Comparison of ENCODE assay signal across 8 cellular contexts in the genomic region with DNA sequence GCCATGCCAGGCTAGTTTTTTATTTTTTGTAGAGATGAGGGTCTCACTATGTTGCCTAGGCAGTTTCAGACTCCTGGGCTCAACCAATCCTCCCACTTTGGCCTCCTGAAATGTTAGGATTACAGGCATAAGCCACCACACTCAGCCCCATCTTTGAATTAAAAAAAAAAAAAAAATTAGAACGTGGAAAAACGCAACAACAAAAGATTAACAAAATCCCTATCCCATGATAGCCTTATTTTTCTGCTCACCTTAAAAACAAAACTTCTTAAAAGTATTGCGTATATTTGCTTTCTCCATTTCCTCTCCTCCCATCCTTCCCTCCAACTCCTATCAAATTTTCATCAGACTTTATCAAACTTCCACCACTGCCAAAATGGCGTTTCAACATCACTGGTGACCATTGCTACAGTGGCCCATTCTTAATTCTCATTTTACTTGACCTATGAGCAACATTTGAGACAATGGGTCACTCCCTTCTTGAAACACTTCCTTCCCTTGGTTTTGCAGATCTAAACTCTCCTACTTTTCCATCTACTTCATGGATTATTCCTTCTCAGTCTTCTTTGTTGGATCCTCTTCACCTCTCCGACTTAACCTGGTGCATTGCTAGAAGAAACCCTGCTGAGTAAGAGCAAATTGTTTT. TPM values are rescaled to one million over a fixed set of nuclear protein-coding genes. Genes with fewer than 3 reads are reported as not detected.
DNase-seq lines count a peak whose midpoint lies in the region; ATAC-seq and TF ChIP-seq lines count a peak whose summit lies in the region.

No MANE protein-coding gene starts in this region.

- POLR2A ChIA-PET in T-cell (lab: Charles Lee) = interaction anchor here in 1 of 2 donors (0.7 kb wide), 1 partner anchor 80 kb away, joined by 3 read pairs; no protein-coding TSS in a partner anchor

- H4K20me1 ChIP-seq in GM23338 (replicated peaks; ENCODE audit: insufficient read depth) = no peaks in the 10 kb centered on the region

- no peaks in the 10 kb centered on the region; the same call in 1 of the 2 replicates for H3K79me2 ChIP-seq in GM23338 (replicated peaks; ENCODE audit: insufficient read depth)

- H2AFZ ChIP-seq in GM23338 = peak overlapping the region; percentile 2; the same call in 1 of the 2 replicates

- peak overlapping the region; percentile 78 for H3K4me2 ChIP-seq in GM23338

- TF ChIP-seq CTCF in GM23338 (conservative IDR thresholded peaks at IDR 0.05; ENCODE audit: low read depth in 2 of 2) = no peak
- TF ChIP-seq CTCF in foreskin fibroblast (IDR thresholded peaks at IDR 0.05; ENCODE audit: low read depth, low read length) = no peak
- TF ChIP-seq CTCF in prostate gland (IDR thresholded peaks at IDR 0.05) = no peak

- H3K27me3 ChIP-seq in CD4-positive, CD25-positive, alpha-beta regulatory T cell (ENCODE audit: control insufficient read depth, insufficient read depth, low read length) = no peaks in the 10 kb centered on the region
- H3K27me3 ChIP-seq in GM23338 (ENCODE audit: insufficient read depth) (no peaks in the 10 kb centered on the region), prostate gland (replicated peaks; ENCODE audit: insufficient read depth) (no peaks in the 10 kb centered on the region)

- H3K27ac ChIP-seq in CD4-positive, CD25-positive, alpha-beta regulatory T cell (ENCODE audit: insufficient read depth, low read length, poor library complexity, severe bottlenecking) = peak overlapping the region; percentile 70
- H3K27ac ChIP-seq in GM23338 (ENCODE audit: low read depth) (peak overlapping the region; percentile 92), prostate gland (peak overlapping the region; percentile 72 to 76)

- no peak for ATAC-seq in CD4-positive, CD25-positive, alpha-beta regulatory T cell (ENCODE audit: low read depth in 2 of 2)
- ATAC-seq in GM23338 (no peak), T-cell (replicated peaks in 1 of 4) (no peak)

- no peak for DNase-seq in CD4-positive, CD25-positive, alpha-beta regulatory T cell
- peak; percentile 19 for DNase-seq in GM23338 (ENCODE audit: low spot score)
- DNase-seq in T-cell = no peak
- peak in 1 of 2 donors; percentile 48 for DNase-seq in foreskin fibroblast
- DNase-seq in prostate gland (ENCODE audit: low spot score) = no peak
- DNase-seq in effector CD4-positive, alpha-beta T cell = no peak
- DNase-seq in NCI-H1436 treated with DMSO at 0.1 percent for 48 hours (lab: John Stamatoyannopoulos, UW) = no peak
- no peak for DNase-seq in RPMI8226

- no peaks in the 10 kb centered on the region for H3K9me2 ChIP-seq in GM23338 (ENCODE audit: insufficient read depth)

- peak overlapping the region; percentile 99 for H3K4me3 ChIP-seq in CD4-positive, CD25-positive, alpha-beta regulatory T cell (ENCODE audit: low read depth, low read length)
- peak overlapping the region; percentile 58 for H3K4me3 ChIP-seq in GM23338
- peak overlapping the region; percentile 82 to 87 for H3K4me3 ChIP-seq in foreskin fibroblast (ENCODE audit: low read depth in 1 of 2, low read length in 2 of 2)
- H3K4me3 ChIP-seq in prostate gland = peak overlapping the region; percentile 55 to 60

- H3K4me3 Mint-ChIP-seq in CD4-positive, CD25-positive, alpha-beta regulatory T cell = peak overlapping the region; percentile 90 to 100 (median 96)
- H3K4me3 Mint-ChIP-seq in GM23338 (peak overlapping the region; percentile 99), T-cell (peak overlapping the region; percentile 87 to 99 (median 99))

- CTCF ChIA-PET in T-cell (lab: Charles Lee) = interaction anchor here in 1 of 2 donors (0.5 to 1.7 kb wide), 5 partner anchors 38 to 872 kb away, joined by 3 to 6 read pairs (median 3); a partner anchor contains a TSS

- peak overlapping the region; percentile 93 to 96 (median 94) for H3K27ac Mint-ChIP-seq in CD4-positive, CD25-positive, alpha-beta regulatory T cell
- peak overlapping the region; percentile 95 for H3K27ac Mint-ChIP-seq in GM23338
- peak overlapping the region; percentile 89 to 95 for H3K27ac Mint-ChIP-seq in T-cell

- 36% methylated on average over 5 of the region's 5 CpGs for WGBS in prostate gland

- peaks cover 16 to 33% (median 25%) of the 10 kb centered on the region in 4 donors for H3K4me1 Mint-ChIP-seq in CD4-positive, CD25-positive, alpha-beta regulatory T cell
- H3K4me1 Mint-ChIP-seq in GM23338 = peaks cover 9% of the 10 kb centered on the region; the same call in 2 of the 3 replicates
- peaks cover 24 to 28% (median 25%) of the 10 kb centered on the region in 3 donors for H3K4me1 Mint-ChIP-seq in T-cell

- peaks cover 6 to 8% of the 10 kb centered on the region in 2 experiments for H3K9me3 ChIP-seq in CD4-positive, CD25-positive, alpha-beta regulatory T cell (ENCODE audit: control insufficient read depth in 2 of 2, low read length in 2 of 2)
- no peaks in the 10 kb centered on the region for H3K9me3 ChIP-seq in prostate gland

- H3K4me1 ChIP-seq in CD4-positive, CD25-positive, alpha-beta regulatory T cell (ENCODE audit: control insufficient read depth, insufficient read depth, low read length, poor library complexity, severe bottlenecking) = peaks cover 17% of the 10 kb centered on the region
- H3K4me1 ChIP-seq in GM23338 (ENCODE audit: insufficient read depth) (peaks cover 6% of the 10 kb centered on the region; the same call in 1 of the 2 replicates), prostate gland (replicated peaks) (no peaks in the 10 kb centered on the region)

- intact Hi-C loops in prostate gland (cut with DNase I) = no loop called here

- H3K9me3 Mint-ChIP-seq in CD4-positive, CD25-positive, alpha-beta regulatory T cell = peaks cover 0 to 11% (median 4%) of the 10 kb centered on the region in 7 donors
- peaks cover 14% of the 10 kb centered on the region for H3K9me3 Mint-ChIP-seq in GM23338
- peaks cover 0 to 9% (median 6%) of the 10 kb centered on the region in 3 donors for H3K9me3 Mint-ChIP-seq in T-cell

- no peak for TF ChIP-seq POLR2A in prostate gland (IDR thresholded peaks at IDR 0.05)

- peaks cover 6% of the 10 kb centered on the region for H3K36me3 Mint-ChIP-seq in CD4-positive, CD25-positive, alpha-beta regulatory T cell
- H3K36me3 Mint-ChIP-seq in GM23338 (ENCODE audit: low read depth) (peaks cover 10% of the 10 kb centered on the region; the same call in 2 of the 3 replicates), T-cell (peaks cover 15% of the 10 kb centered on the region)

- H3K36me3 ChIP-seq in CD4-positive, CD25-positive, alpha-beta regulatory T cell (ENCODE audit: control insufficient read depth, insufficient read depth, low read length) = no peaks in the 10 kb centered on the region
- 0 out of 2 replicates have a peak, but pooled peaks cover 3% of the 10 kb centered on the region for H3K36me3 ChIP-seq in GM23338 (ENCODE audit: insufficient read depth)
- no peaks in the 10 kb centered on the region for H3K36me3 ChIP-seq in prostate gland

- peaks cover 27% of the 10 kb centered on the region for H3K27me3 Mint-ChIP-seq in CD4-positive, CD25-positive, alpha-beta regulatory T cell
- peaks cover 4% of the 10 kb centered on the region for H3K27me3 Mint-ChIP-seq in GM23338 (ENCODE audit: insufficient read depth, low read depth, poor library complexity)
- H3K27me3 Mint-ChIP-seq in T-cell = peaks cover 4 to 21% of the 10 kb centered on the region in 2 donors

- no peaks in the 10 kb centered on the region for H3F3A ChIP-seq in GM23338 (replicated peaks; ENCODE audit: low read depth)

TF ChIP-seq in GM23338, 12 proteins besides CTCF, POLR2A, EP300 and RAD21:
- TF ChIP-seq JUNB (IDR thresholded peaks at IDR 0.05; ENCODE audit: unreplicated experiment) (no peak), STAT1 (IDR thresholded peaks at IDR 0.05; ENCODE audit: unreplicated experiment) (no peak)
- TF ChIP-seq, protein P1, sequence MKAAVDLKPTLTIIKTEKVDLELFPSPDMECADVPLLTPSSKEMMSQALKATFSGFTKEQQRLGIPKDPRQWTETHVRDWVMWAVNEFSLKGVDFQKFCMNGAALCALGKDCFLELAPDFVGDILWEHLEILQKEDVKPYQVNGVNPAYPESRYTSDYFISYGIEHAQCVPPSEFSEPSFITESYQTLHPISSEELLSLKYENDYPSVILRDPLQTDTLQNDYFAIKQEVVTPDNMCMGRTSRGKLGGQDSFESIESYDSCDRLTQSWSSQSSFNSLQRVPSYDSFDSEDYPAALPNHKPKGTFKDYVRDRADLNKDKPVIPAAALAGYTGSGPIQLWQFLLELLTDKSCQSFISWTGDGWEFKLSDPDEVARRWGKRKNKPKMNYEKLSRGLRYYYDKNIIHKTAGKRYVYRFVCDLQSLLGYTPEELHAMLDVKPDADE (IDR thresholded peaks at IDR 0.05) = no peak

RNA-seq across cellular contexts. Expression of a gene that starts 0.6 kb away (rescaled TPM):
- total RNA-seq in CD4-positive, CD25-positive, alpha-beta regulatory T cell = 5.3 TPM
- 1 to 10 TPM; 5.3 to 6.0 (median 5.7) TPM for polyA plus RNA-seq in CD4-positive, CD25-positive, alpha-beta regulatory T cell
- total RNA-seq in GM23338 (2014; rRNA removed; shearing (Covaris generic)) = 7.6 and 11.5 TPM in 2 replicates
- 4.7 and 8.9 TPM in 2 replicates for polyA plus RNA-seq in GM23338 (2016; fragmentation: Nextera tagmentation; extraction: Ambion mirVana)
- total RNA-seq in T-cell (1 to 10 TPM; 2.4 to 6.0 (median 4.5) TPM), prostate gland (1 to 10 TPM; 5.4 to 7.0 TPM)

RNA-seq across cellular contexts. Expression of a gene that starts 22.3 kb away (rescaled TPM):
- total RNA-seq in CD4-positive, CD25-positive, alpha-beta regulatory T cell = 7.2 TPM
- 1 to 10 TPM; 4.0 to 8.7 (median 7.7) TPM for polyA plus RNA-seq in CD4-positive, CD25-positive, alpha-beta regulatory T cell
- 5.9 and 7.2 TPM in 2 replicates for total RNA-seq in GM23338 (2014; rRNA removed; shearing (Covaris generic))
- polyA plus RNA-seq in GM23338 (2016; fragmentation: Nextera tagmentation; extraction: Ambion mirVana) = 3.8 and 4.4 TPM in 2 replicates
- total RNA-seq in T-cell = 10 to 100 TPM in 4 of 5 donors, 1 to 10 TPM in 1; 6.9 to 12.1 (median 10.6) TPM
- 1 to 10 TPM; 5.9 to 9.7 TPM for total RNA-seq in prostate gland

RNA-seq across cellular contexts. Expression of a gene that starts 53.8 kb away (rescaled TPM):
- 3.3 TPM for total RNA-seq in CD4-positive, CD25-positive, alpha-beta regulatory T cell
- 1 to 10 TPM; 3.7 to 6.9 (median 4.2) TPM for polyA plus RNA-seq in CD4-positive, CD25-positive, alpha-beta regulatory T cell
- total RNA-seq in GM23338 (2014; rRNA removed; shearing (Covaris generic)) = 4.6 and 8.2 TPM in 2 replicates
- 2.7 and 5.1 TPM in 2 replicates for polyA plus RNA-seq in GM23338 (2016; fragmentation: Nextera tagmentation; extraction: Ambion mirVana)
- total RNA-seq in T-cell (1 to 10 TPM; 3.9 to 4.5 (median 4.1) TPM), prostate gland (1 to 10 TPM; 3.1 to 3.2 TPM)
